ENCODE assay signal across 8 cellular contexts in genomic region chr5:173327084-173327947, GRCh38. TPM values are rescaled to one million over a fixed set of nuclear protein-coding genes. Genes with fewer than 3 reads are reported as not detected.
DNase-seq lines count a peak whose midpoint lies in the region; ATAC-seq and TF ChIP-seq lines count a peak whose summit lies in the region.

No MANE protein-coding gene starts in this region.

- peaks cover 5% of the 10 kb centered on the region for H3K9me3 Mint-ChIP-seq in activated naive CD8-positive, alpha-beta T cell treated with anti-CD3 and anti-CD28 coated beads, Interleukin-2, amount 50 U/mL, for 24 hours

- peaks cover 7% of the 10 kb centered on the region; the same call in 1 of the 2 replicates for H4K20me1 ChIP-seq in HCT116 (ENCODE audit: insufficient read depth)

- 0 out of 2 replicates have a peak, but pooled peaks have one; percentile 0 for ATAC-seq in HCT116
- no peak for ATAC-seq in activated naive CD8-positive, alpha-beta T cell treated with anti-CD3 and anti-CD28 coated beads, Interleukin-2, amount 50 U/mL, for 24 hours
- ATAC-seq in HG03045 (IDR thresholded peaks at IDR 0.05; ENCODE audit: unreplicated experiment), result no peak

- peaks cover 44% of the 10 kb centered on the region for H3K36me3 Mint-ChIP-seq in activated naive CD8-positive, alpha-beta T cell treated with anti-CD3 and anti-CD28 coated beads, Interleukin-2, amount 50 U/mL, for 24 hours (ENCODE audit: low read depth)

- H3K27ac Mint-ChIP-seq in activated naive CD8-positive, alpha-beta T cell treated with anti-CD3 and anti-CD28 coated beads, Interleukin-2, amount 50 U/mL, for 24 hours, result peak overlapping the region; percentile 67

- peak overlapping the region; percentile 98 for H3K4me2 ChIP-seq in HCT116 (ENCODE audit: low read length)

- no peaks in the 10 kb centered on the region for H3K9me3 ChIP-seq in HCT116 (ENCODE audit: control insufficient read depth in 1 of 2, insufficient read depth in 1 of 2, low read depth in 1 of 2, low read length in 2 of 2)

- H3K27me3 ChIP-seq in ACC112 (ENCODE audit: insufficient read depth, low read length) (no peaks in the 10 kb centered on the region), HCT116 (ENCODE audit: insufficient read depth, low read length) (no peaks in the 10 kb centered on the region), kidney epithelial cell (ENCODE audit: control insufficient read depth, insufficient read depth, low read length) (peaks cover 3% of the 10 kb centered on the region)

- H3K4me3 ChIP-seq in ACC112 (ENCODE audit: low read depth, low read length), result peak overlapping the region; percentile 92
- H3K4me3 ChIP-seq in HCT116 (replicated peaks in 1 of 2; ENCODE audit: low read depth in 1 of 2, low read length in 2 of 2), result peak overlapping the region; percentile 94 to 96
- H3K4me3 ChIP-seq in kidney epithelial cell (ENCODE audit: low read depth, low read length), result peak overlapping the region; percentile 34

- H3K4me3 Mint-ChIP-seq in activated naive CD8-positive, alpha-beta T cell treated with anti-CD3 and anti-CD28 coated beads, Interleukin-2, amount 50 U/mL, for 24 hours, result peak overlapping the region; percentile 91

- no peak for TF ChIP-seq CTCF in HCT116 (IDR thresholded peaks at IDR 0.05 in 2 of 3, conservative IDR thresholded peaks at IDR 0.05 in 1 of 3; ENCODE audit: borderline replicate concordance in 1 of 3, insufficient read depth in 1 of 3, low read depth in 2 of 3, low read length in 2 of 3)
- no peak for TF ChIP-seq CTCF in kidney epithelial cell (IDR thresholded peaks at IDR 0.05; ENCODE audit: insufficient read depth, low read length, poor library complexity, severe bottlenecking)

- peaks cover 42% of the 10 kb centered on the region for H3K4me1 ChIP-seq in ACC112 (ENCODE audit: control insufficient read depth, insufficient read depth, low read length, unreplicated experiment)
- H3K4me1 ChIP-seq in HCT116 (ENCODE audit: control insufficient read depth in 1 of 2, insufficient read depth in 2 of 2, low read length in 2 of 2), result peaks cover 15 to 50% of the 10 kb centered on the region in 2 experiments; a peak in 3 of 4 replicates

- POLR2A ChIA-PET in HCT116 (lab: Charles Lee), result interaction anchor here (0.6 to 7.0 kb wide), 13 partner anchors 10 to 368 kb away, joined by 3 to 67 read pairs (median 7); partner anchors contain the start of gene RPL26L1

- no peak for TF ChIP-seq RAD21 in HCT116 (IDR thresholded peaks at IDR 0.05; ENCODE audit: low read depth)

- H3K79me2 ChIP-seq in ACC112 (ENCODE audit: control insufficient read depth, insufficient read depth, low read length, unreplicated experiment) (peaks cover 66% of the 10 kb centered on the region), HCT116 (ENCODE audit: insufficient read depth, low read length) (peaks cover 58% of the 10 kb centered on the region)

- peaks cover 48% of the 10 kb centered on the region for H3K4me1 Mint-ChIP-seq in activated naive CD8-positive, alpha-beta T cell treated with anti-CD3 and anti-CD28 coated beads, Interleukin-2, amount 50 U/mL, for 24 hours

- intact Hi-C loops in HCT116 (cut with micrococcal nuclease), result loop anchor here (5.0 kb wide), 2 partner anchors 125 to 290 kb away; partner anchors contain the start of gene BOD1

- peaks cover 68% of the 10 kb centered on the region for H3K27me3 Mint-ChIP-seq in activated naive CD8-positive, alpha-beta T cell treated with anti-CD3 and anti-CD28 coated beads, Interleukin-2, amount 50 U/mL, for 24 hours

- DNase-seq in HCT116 (ENCODE audit: low read depth, low spot score) (no peak), kidney epithelial cell (ENCODE audit: low read depth) (no peak), SKM-1 treated with dmso at 0.1 percent for 144 hours (lab: John Stamatoyannopoulos, UW; ENCODE audit: unreplicated experiment) (no peak), substantia nigra (lab: John Stamatoyannopoulos, UW) (no peak)
- DNase-seq in activated naive CD8-positive, alpha-beta T cell treated with anti-CD3 and anti-CD28 coated beads, Interleukin-2, amount 50 U/mL, for 24 hours, result no peak
- DNase-seq in stimulated activated naive CD4-positive, alpha-beta T cell (lab: John Stamatoyannopoulos, UW), result no peak

- TF ChIP-seq POLR2A in HCT116 (IDR thresholded peaks at IDR 0.05; ENCODE audit: borderline replicate concordance, extremely low read depth, insufficient read depth, insufficient read length), result no peak

- H3K36me3 ChIP-seq in ACC112 (ENCODE audit: insufficient read depth, low read length) (peaks cover 46% of the 10 kb centered on the region), HCT116 (ENCODE audit: control insufficient read depth in 1 of 2, insufficient read depth in 2 of 2, low read length in 2 of 2) (peaks cover 19 to 36% of the 10 kb centered on the region in 2 experiments), kidney epithelial cell (ENCODE audit: control insufficient read depth, insufficient read depth, low read length) (no peaks in the 10 kb centered on the region)

- H3K9ac ChIP-seq in HCT116 (ENCODE audit: low read length), result peak overlapping the region; percentile 90

- BruUV-seq in HCT116 (replicated peaks; lab: Mats Ljungman, UMichigan), result no TSS peak

- peak overlapping the region; percentile 88 for H3K27ac ChIP-seq in ACC112 (ENCODE audit: low read depth, low read length)
- H3K27ac ChIP-seq in HCT116 (ENCODE audit: low read depth, low read length), result peak overlapping the region; percentile 85
- no peak overlapping the region for H3K27ac ChIP-seq in substantia nigra (ENCODE audit: low read depth, low read length, poor library complexity, severe bottlenecking)

- H2AFZ ChIP-seq in ACC112 (ENCODE audit: low read length, unreplicated experiment), result no peak overlapping the region
- H2AFZ ChIP-seq in HCT116 (ENCODE audit: low read depth, low read length, poor library complexity, severe bottlenecking), result no peak overlapping the region

- CTCF ChIA-PET in HCT116 (lab: Charles Lee), result interaction anchor here (6.2 kb wide), 1 partner anchor 34 kb away, joined by 113 read pairs; no protein-coding TSS in a partner anchor

- RAD21 ChIA-PET in HCT116 (lab: Charles Lee; ENCODE audit: low non-redundant PET in 1 of 2, low total read pairs in 2 of 2, uncharacterized antibody in 2 of 2, unreplicated experiment in 2 of 2), result interaction anchor here in 1 of 2 experiments (1.1 kb wide), 1 partner anchor 33 kb away, joined by 4 read pairs; no protein-coding TSS in a partner anchor

- no peaks in the 10 kb centered on the region for H3K9me2 ChIP-seq in HCT116 (ENCODE audit: insufficient read depth)

TF ChIP-seq in HCT116, 20 proteins besides CTCF, POLR2A, EP300 and RAD21:
- TF ChIP-seq, protein P1, sequence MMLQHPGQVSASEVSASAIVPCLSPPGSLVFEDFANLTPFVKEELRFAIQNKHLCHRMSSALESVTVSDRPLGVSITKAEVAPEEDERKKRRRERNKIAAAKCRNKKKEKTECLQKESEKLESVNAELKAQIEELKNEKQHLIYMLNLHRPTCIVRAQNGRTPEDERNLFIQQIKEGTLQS (IDR thresholded peaks at IDR 0.05), result no peak
- no peak for TF ChIP-seq SIN3A (IDR thresholded peaks at IDR 0.05; ENCODE audit: low read depth)
- peak; percentile 40; the same call in 1 of the 2 replicates for TF ChIP-seq POLR2AphosphoS5 (IDR thresholded peaks at IDR 0.05; ENCODE audit: low read depth, low read length)
- 0 out of 2 replicates have a peak, but pooled peaks have one; percentile 30 for TF ChIP-seq ZFX (IDR thresholded peaks at IDR 0.05)
- no peak for TF ChIP-seq EGR1 (IDR thresholded peaks at IDR 0.05; ENCODE audit: low read depth)
- no peak for TF ChIP-seq CEBPB (IDR thresholded peaks at IDR 0.05; ENCODE audit: low read depth)
- TF ChIP-seq TCF7L2 (IDR thresholded peaks at IDR 0.05; ENCODE audit: borderline replicate concordance, extremely low read depth, insufficient read depth, insufficient read length), result no peak
- TF ChIP-seq JUND (IDR thresholded peaks at IDR 0.05), result no peak
TF ChIP-seq in HCT116: peak in this region for 2.

RNA-seq across cellular contexts. Expression of gene STC2, which starts 0.9 kb away (rescaled TPM):
- total RNA-seq in HCT116 (2021; ENCODE audit: unreplicated experiment), result 97.3 TPM
- polyA plus RNA-seq in HCT116 (2012), result 177 and 214 TPM in 2 replicates
- 136 and 219 TPM in 2 replicates for total RNA-seq in kidney epithelial cell

Comparison
In these comparisons a context has a peak if more than half of its experiments do, and no peak if none do; other contexts are left out.
1. H3K4me3 ChIP-seq: peak in every context shown above with its lines; median percentile 95 in HCT116; 92 in ACC112; 34 in kidney epithelial cell.